ENCODE assay signal across 1 cellular context in genomic region chr15:89051875-89052274, GRCh38.
TF ChIP-seq lines count a peak whose summit lies in the region.

No MANE protein-coding gene starts in this region.

TF ChIP-seq in GM23338, 12 proteins besides CTCF, POLR2A, EP300 and RAD21 (continued from another document):
- TF ChIP-seq REST (IDR thresholded peaks at IDR 0.05; ENCODE audit: unreplicated experiment) (no peak), ETS1 (IDR thresholded peaks at IDR 0.05) (no peak)
